In the genomic region with DNA sequence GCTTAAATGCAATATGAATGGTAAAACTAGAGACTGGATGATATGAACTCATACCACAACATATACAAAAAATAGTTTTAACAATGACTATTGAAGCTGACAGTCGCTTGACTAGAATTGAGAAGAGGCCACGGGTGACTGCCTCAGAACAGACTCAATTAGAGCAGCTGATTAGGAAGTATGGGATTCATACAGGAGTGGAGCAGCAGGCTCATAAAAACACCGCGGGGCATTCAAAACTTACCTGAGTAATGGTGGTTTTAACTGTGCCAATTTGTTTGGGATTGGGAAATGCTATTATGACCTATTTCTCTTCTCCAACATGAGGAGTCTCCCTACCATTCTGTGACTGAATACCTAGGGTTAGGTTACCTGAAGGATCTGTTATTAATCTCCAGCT, we compare ENCODE assay signal across 1 cellular context.
TF ChIP-seq lines count a peak whose summit lies in the region.

No MANE protein-coding gene starts in this region.

TF ChIP-seq in WTC11, 78 proteins besides CTCF, POLR2A, EP300 and RAD21 (continued from another document):
- TF ChIP-seq, protein P1, sequence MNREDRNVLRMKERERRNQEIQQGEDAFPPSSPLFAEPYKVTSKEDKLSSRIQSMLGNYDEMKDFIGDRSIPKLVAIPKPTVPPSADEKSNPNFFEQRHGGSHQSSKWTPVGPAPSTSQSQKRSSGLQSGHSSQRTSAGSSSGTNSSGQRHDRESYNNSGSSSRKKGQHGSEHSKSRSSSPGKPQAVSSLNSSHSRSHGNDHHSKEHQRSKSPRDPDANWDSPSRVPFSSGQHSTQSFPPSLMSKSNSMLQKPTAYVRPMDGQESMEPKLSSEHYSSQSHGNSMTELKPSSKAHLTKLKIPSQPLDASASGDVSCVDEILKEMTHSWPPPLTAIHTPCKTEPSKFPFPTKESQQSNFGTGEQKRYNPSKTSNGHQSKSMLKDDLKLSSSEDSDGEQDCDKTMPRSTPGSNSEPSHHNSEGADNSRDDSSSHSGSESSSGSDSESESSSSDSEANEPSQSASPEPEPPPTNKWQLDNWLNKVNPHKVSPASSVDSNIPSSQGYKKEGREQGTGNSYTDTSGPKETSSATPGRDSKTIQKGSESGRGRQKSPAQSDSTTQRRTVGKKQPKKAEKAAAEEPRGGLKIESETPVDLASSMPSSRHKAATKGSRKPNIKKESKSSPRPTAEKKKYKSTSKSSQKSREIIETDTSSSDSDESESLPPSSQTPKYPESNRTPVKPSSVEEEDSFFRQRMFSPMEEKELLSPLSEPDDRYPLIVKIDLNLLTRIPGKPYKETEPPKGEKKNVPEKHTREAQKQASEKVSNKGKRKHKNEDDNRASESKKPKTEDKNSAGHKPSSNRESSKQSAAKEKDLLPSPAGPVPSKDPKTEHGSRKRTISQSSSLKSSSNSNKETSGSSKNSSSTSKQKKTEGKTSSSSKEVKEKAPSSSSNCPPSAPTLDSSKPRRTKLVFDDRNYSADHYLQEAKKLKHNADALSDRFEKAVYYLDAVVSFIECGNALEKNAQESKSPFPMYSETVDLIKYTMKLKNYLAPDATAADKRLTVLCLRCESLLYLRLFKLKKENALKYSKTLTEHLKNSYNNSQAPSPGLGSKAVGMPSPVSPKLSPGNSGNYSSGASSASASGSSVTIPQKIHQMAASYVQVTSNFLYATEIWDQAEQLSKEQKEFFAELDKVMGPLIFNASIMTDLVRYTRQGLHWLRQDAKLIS (CRISPR knock-in tag; IDR thresholded peaks at IDR 0.05; ENCODE audit: borderline replicate concordance) = no peak
- TF ChIP-seq, protein P2, sequence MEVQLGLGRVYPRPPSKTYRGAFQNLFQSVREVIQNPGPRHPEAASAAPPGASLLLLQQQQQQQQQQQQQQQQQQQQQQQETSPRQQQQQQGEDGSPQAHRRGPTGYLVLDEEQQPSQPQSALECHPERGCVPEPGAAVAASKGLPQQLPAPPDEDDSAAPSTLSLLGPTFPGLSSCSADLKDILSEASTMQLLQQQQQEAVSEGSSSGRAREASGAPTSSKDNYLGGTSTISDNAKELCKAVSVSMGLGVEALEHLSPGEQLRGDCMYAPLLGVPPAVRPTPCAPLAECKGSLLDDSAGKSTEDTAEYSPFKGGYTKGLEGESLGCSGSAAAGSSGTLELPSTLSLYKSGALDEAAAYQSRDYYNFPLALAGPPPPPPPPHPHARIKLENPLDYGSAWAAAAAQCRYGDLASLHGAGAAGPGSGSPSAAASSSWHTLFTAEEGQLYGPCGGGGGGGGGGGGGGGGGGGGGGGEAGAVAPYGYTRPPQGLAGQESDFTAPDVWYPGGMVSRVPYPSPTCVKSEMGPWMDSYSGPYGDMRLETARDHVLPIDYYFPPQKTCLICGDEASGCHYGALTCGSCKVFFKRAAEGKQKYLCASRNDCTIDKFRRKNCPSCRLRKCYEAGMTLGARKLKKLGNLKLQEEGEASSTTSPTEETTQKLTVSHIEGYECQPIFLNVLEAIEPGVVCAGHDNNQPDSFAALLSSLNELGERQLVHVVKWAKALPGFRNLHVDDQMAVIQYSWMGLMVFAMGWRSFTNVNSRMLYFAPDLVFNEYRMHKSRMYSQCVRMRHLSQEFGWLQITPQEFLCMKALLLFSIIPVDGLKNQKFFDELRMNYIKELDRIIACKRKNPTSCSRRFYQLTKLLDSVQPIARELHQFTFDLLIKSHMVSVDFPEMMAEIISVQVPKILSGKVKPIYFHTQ (CRISPR knock-in tag; IDR thresholded peaks at IDR 0.05) = no peak
- TF ChIP-seq, protein P3, sequence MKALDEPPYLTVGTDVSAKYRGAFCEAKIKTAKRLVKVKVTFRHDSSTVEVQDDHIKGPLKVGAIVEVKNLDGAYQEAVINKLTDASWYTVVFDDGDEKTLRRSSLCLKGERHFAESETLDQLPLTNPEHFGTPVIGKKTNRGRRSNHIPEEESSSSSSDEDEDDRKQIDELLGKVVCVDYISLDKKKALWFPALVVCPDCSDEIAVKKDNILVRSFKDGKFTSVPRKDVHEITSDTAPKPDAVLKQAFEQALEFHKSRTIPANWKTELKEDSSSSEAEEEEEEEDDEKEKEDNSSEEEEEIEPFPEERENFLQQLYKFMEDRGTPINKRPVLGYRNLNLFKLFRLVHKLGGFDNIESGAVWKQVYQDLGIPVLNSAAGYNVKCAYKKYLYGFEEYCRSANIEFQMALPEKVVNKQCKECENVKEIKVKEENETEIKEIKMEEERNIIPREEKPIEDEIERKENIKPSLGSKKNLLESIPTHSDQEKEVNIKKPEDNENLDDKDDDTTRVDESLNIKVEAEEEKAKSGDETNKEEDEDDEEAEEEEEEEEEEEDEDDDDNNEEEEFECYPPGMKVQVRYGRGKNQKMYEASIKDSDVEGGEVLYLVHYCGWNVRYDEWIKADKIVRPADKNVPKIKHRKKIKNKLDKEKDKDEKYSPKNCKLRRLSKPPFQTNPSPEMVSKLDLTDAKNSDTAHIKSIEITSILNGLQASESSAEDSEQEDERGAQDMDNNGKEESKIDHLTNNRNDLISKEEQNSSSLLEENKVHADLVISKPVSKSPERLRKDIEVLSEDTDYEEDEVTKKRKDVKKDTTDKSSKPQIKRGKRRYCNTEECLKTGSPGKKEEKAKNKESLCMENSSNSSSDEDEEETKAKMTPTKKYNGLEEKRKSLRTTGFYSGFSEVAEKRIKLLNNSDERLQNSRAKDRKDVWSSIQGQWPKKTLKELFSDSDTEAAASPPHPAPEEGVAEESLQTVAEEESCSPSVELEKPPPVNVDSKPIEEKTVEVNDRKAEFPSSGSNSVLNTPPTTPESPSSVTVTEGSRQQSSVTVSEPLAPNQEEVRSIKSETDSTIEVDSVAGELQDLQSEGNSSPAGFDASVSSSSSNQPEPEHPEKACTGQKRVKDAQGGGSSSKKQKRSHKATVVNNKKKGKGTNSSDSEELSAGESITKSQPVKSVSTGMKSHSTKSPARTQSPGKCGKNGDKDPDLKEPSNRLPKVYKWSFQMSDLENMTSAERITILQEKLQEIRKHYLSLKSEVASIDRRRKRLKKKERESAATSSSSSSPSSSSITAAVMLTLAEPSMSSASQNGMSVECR (CRISPR knock-in tag; IDR thresholded peaks at IDR 0.05; ENCODE audit: borderline replicate concordance) = no peak
- TF ChIP-seq, protein P4, sequence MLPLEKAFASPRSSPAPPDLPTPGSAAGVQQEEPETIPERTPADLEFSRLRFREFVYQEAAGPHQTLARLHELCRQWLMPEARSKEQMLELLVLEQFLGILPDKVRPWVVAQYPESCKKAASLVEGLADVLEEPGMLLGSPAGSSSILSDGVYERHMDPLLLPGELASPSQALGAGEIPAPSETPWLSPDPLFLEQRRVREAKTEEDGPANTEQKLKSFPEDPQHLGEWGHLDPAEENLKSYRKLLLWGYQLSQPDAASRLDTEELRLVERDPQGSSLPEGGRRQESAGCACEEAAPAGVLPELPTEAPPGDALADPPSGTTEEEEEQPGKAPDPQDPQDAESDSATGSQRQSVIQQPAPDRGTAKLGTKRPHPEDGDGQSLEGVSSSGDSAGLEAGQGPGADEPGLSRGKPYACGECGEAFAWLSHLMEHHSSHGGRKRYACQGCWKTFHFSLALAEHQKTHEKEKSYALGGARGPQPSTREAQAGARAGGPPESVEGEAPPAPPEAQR (CRISPR knock-in tag; IDR thresholded peaks at IDR 0.05) = no peak
- TF ChIP-seq ELF4 (CRISPR knock-in tag; IDR thresholded peaks at IDR 0.05; ENCODE audit: low read depth) = no peak
